27 cellular contexts compared by ENCODE assay signal in the genomic region with DNA sequence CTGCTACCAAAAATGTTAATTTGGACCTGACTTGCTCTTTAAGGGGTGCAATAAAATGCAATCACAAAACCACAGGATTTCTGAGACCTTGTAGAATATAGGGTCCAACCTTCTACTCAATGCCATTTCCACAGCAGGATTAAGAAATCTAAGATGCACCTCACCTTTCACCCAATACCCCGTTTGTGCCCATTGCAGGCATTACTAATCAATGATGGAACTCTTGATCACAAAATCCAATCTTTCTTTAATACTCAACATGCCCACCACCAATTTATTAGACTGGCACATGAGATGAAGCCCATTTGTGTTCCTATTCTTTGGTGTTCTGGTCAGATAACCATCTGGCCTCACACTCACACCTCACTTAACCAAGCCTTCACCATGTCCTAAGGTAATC.
"Had no signal": no experiment of that assay in that cellular context is flagged by ENCODE, and none has a peak within 500 bp of the region (broad histone marks: within the 10 kb centered on the region; RNA-seq: fewer than 3 reads in every experiment).

No MANE protein-coding gene starts in this region.

- H3K27me3 ChIP-seq: testis, thyroid gland, tibial nerve, transverse colon, upper lobe of left lung, uterus, vagina had no signal

- FAIRE-seq: urothelium cell line had no signal

- H3K9me3 ChIP-seq: suprapubic skin, testis, thyroid gland, transverse colon, upper lobe of left lung, upper lobe of right lung, uterus, vagina had no signal

- H3K27ac ChIP-seq: stomach, suprapubic skin, testis, thoracic aorta, thyroid gland, tibial artery, tibial nerve, transverse colon, upper lobe of left lung, upper lobe of right lung, uterus, vagina had no signal

- DNase-seq: stimulated activated CD4-positive, alpha-beta T cell treated with anti-CD3 and anti-CD28 coated beads, Interleukin-2, amount 100 ng/mL, for 48 hours; stimulated activated CD4-positive, alpha-beta T cell treated with anti-CD3 and anti-CD28 coated beads, Interleukin-4, amount 100 ng/mL, for 1 hour; stimulated activated CD4-positive, alpha-beta T cell treated with anti-CD3 and anti-CD28 coated beads, Interleukin-4, amount 100 ng/mL, for 24 hours; stimulated activated CD4-positive, alpha-beta T cell treated with anti-CD3 and anti-CD28 coated beads, Interleukin-4, amount 100 ng/mL, for 4 hours; stimulated activated CD8-positive, alpha-beta memory T cell treated with anti-CD3 and anti-CD28 coated beads, Interleukin-4, amount 100 ng/mL, for 48 hours; stimulated activated naive B cell treated with anti-CD40 and anti-IgM and Interleukin-4, amounts not matched to agents 10 μg/mL and 1 μg/mL and 100 μg/mL, for 72 hours; stimulated activated naive CD4-positive, alpha-beta T cell; stimulated activated naive CD4-positive, alpha-beta T cell treated with Interleukin-2 at 50 U/mL for 16 hours; stimulated activated naive CD8-positive, alpha-beta T cell treated with anti-CD3 and anti-CD28 coated beads, Interleukin-15, amount 100 ng/mL, for 72 hours; stimulated activated naive CD8-positive, alpha-beta T cell treated with anti-CD3 and anti-CD28 coated beads, Interleukin-15, Interleukin-2, amounts not matched to agents 100 U/mL and 50 U/mL, for 24 hours; stomach; substantia nigra; testis; thyroid gland; tibial artery; transverse colon; trophoblast cell; upper lobe of left lung; upper lobe of right lung; uterus had no signal

- H3K4me1 ChIP-seq: stomach, suprapubic skin, testis, thyroid gland, tibial artery, tibial nerve, transverse colon, upper lobe of left lung, upper lobe of right lung, uterus, vagina had no signal

- H3K4me3 ChIP-seq: stomach, suprapubic skin, testis, thoracic aorta, thyroid gland, tibial artery, tibial nerve, transverse colon, upper lobe of left lung, upper lobe of right lung, uterus, vagina had no signal

- ATAC-seq: stimulated activated effector memory CD8-positive, alpha-beta T cell treated with anti-CD3 and anti-CD28 coated beads, Interleukin-12 subunit alpha, Interleukin-12 subunit beta, amount 100 ng/mL, for 72 hours; stimulated activated memory B cell treated with anti-CD40 and anti-IgM and Interleukin-4, amounts not matched to agents 10 μg/mL and 1 μg/mL and 100 μg/mL, for 72 hours; stimulated activated naive B cell treated with anti-CD40 and anti-IgM and Interleukin-4, amounts not matched to agents 10 μg/mL and 1 μg/mL and 100 μg/mL, for 72 hours; stimulated activated naive CD8-positive, alpha-beta T cell treated with anti-CD3 and anti-CD28 coated beads, Interleukin-15, amount 100 ng/mL, for 72 hours; stimulated activated naive CD8-positive, alpha-beta T cell treated with anti-CD3 and anti-CD28 coated beads, Interleukin-15, Interleukin-2, amounts not matched to agents 100 U/mL and 50 U/mL, for 24 hours; upper lobe of right lung had no signal

- H3K36me3 ChIP-seq: stomach, suprapubic skin, thoracic aorta, thyroid gland, tibial artery, tibial nerve, transverse colon, upper lobe of left lung, upper lobe of right lung, uterus, vagina had no signal
